Comparison of ENCODE assay signal across 16 cellular contexts in genomic region chr7:68511281-68511680, GRCh38.
DNase-seq lines count a peak whose midpoint lies in the region; ATAC-seq lines count a peak whose summit lies in the region.
"Had no signal": no experiment of that assay in that cellular context is flagged by ENCODE, and none has a peak within 500 bp of the region (broad histone marks: within the 10 kb centered on the region; RNA-seq: fewer than 3 reads in every experiment).

No MANE protein-coding gene starts in this region.

- no peak overlapping the region for H3K9ac ChIP-seq in Karpas-422 (ENCODE audit: low read length)

- ATAC-seq in GM21360 (IDR thresholded peaks at IDR 0.05; ENCODE audit: unreplicated experiment) (no peak), GM18511 (IDR thresholded peaks at IDR 0.05; ENCODE audit: unreplicated experiment) (no peak)
- ATAC-seq: effector memory CD8-positive, alpha-beta T cell had no signal

- H3K27ac ChIP-seq in Karpas-422 (ENCODE audit: low read length) = no peak overlapping the region
- H3K27ac ChIP-seq: Peyer's patch had no signal

- H3K4me3 ChIP-seq in Karpas-422 (ENCODE audit: low read length) = no peak overlapping the region
- H3K4me3 ChIP-seq: Peyer's patch had no signal

- H4K20me1 ChIP-seq in Karpas-422 (ENCODE audit: insufficient read depth, low read depth, low read length) = no peaks in the 10 kb centered on the region

- H2AFZ ChIP-seq in Karpas-422 (ENCODE audit: low read length) = no peak overlapping the region

- H3K4me2 ChIP-seq in Karpas-422 (ENCODE audit: low read depth, low read length, poor library complexity, severe bottlenecking) = no peak overlapping the region

- no peaks in the 10 kb centered on the region for H3K79me2 ChIP-seq in Karpas-422 (ENCODE audit: low read length)

- DNase-seq in M059J (ENCODE audit: low read depth) = peak; percentile 32
- DNase-seq in NCI-H69 (lab: John Stamatoyannopoulos, UW) = peak; percentile 38
- DNase-seq in cerebellum (ENCODE audit: low spot score) = peak; percentile 5
- DNase-seq in pons (ENCODE audit: low spot score) = peak; percentile 6
- no peak for DNase-seq in Karpas-422
- DNase-seq: activated CD4-positive, alpha-beta memory T cell treated with anti-CD3 and anti-CD28 coated beads for 36 hours; activated T-cell treated with anti-CD3 and anti-CD28 coated beads, Interleukin-2, amount 50 U/mL, for 48 hours; AML-193; effector memory CD8-positive, alpha-beta T cell; kidney; MM.1S; NCI-H526 treated with DMSO at 0.1 percent for 48 hours; Peyer's patch; stimulated activated CD4-positive, alpha-beta T cell treated with anti-CD3 and anti-CD28 coated beads, Interleukin-4, amount 100 ng/mL, for 1 hour had no signal

- no peaks in the 10 kb centered on the region for H3K9me2 ChIP-seq in Karpas-422 (replicated peaks; ENCODE audit: insufficient read depth, low read length)

- no peaks in the 10 kb centered on the region; the same call in 1 of the 2 replicates for H3K27me3 ChIP-seq in Karpas-422 (ENCODE audit: low read length)
- H3K27me3 ChIP-seq: Peyer's patch had no signal

- H3K4me1 ChIP-seq in Karpas-422 (ENCODE audit: low read length) = no peaks in the 10 kb centered on the region
- H3K4me1 ChIP-seq: Peyer's patch had no signal

- H3K36me3 ChIP-seq in Karpas-422 (ENCODE audit: insufficient read depth, low read length) = no peaks in the 10 kb centered on the region
- H3K36me3 ChIP-seq: Peyer's patch had no signal

- H3K9me3 ChIP-seq in Karpas-422 (ENCODE audit: low read length) = no peaks in the 10 kb centered on the region
